ENCODE assay signal across 15 cellular contexts in the genomic region with DNA sequence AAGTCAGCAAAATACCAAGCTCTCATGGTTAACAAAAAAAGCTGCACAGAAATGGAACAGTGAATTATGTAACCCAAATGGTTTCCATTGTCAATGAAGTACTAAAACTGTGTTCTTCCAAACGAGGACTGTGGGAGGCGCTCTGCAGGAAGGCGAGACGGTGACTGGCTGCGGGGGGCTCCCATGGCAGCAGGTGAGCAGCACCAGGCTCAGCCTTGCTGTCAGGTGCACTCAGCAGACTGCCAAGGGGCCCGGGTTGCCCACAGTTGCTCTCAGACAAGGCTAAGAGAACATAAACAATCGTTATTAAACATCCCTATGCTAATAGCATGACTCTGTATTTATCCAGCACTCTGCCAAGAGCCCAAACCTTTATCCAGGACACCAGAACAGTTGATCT.
DNase-seq lines count a peak whose midpoint lies in the region; TF ChIP-seq lines count a peak whose summit lies in the region.
"Had no signal": no experiment of that assay in that cellular context is flagged by ENCODE, and none has a peak within 500 bp of the region (broad histone marks: within the 10 kb centered on the region; RNA-seq: fewer than 3 reads in every experiment).

No MANE protein-coding gene starts in this region.

- no peak for TF ChIP-seq CTCF in type B pancreatic cell (conservative IDR thresholded peaks at IDR 0.05)

- H3K36me3 Mint-ChIP-seq in type B pancreatic cell, result no peaks in the 10 kb centered on the region

- peaks cover 4% of the 10 kb centered on the region for H3K9me3 Mint-ChIP-seq in type B pancreatic cell

- H3K27ac ChIP-seq in cingulate gyrus (ENCODE audit: low read depth, low read length), result peak overlapping the region; percentile 19

- DNase-seq in NCI-H748 (lab: John Stamatoyannopoulos, UW; ENCODE audit: unreplicated experiment), result peak; percentile 29
- DNase-seq in NCI-H748 treated with DMSO at 0.1 percent for 48 hours (lab: John Stamatoyannopoulos, UW), result no peak
- peak; percentile 24 for DNase-seq in NCI-H128 (lab: John Stamatoyannopoulos, UW; ENCODE audit: unreplicated experiment)
- no peak for DNase-seq in RPMI8226
- no peak for DNase-seq in activated CD4-positive, alpha-beta T cell treated with anti-CD3 and anti-CD28 coated beads, Interleukin-2, amount 50 U/mL, for 1 hour
- no peak for DNase-seq in type B pancreatic cell (ENCODE audit: extremely low spot score, unreplicated experiment)
- DNase-seq: Caco-2; CD4-positive, alpha-beta T cell; GOT3; NCI-H1694 treated with DMSO at 0.1 percent for 48 hours; NCI-H446 treated with DMSO at 0.1 percent for 48 hours; SHP77 had no signal

- H3K27me3 Mint-ChIP-seq in type B pancreatic cell, result peaks cover 3% of the 10 kb centered on the region
- H3K27me3 Mint-ChIP-seq: CD4-positive, alpha-beta T cell had no signal

- no peak overlapping the region for H3K4me3 Mint-ChIP-seq in type B pancreatic cell
- H3K4me3 Mint-ChIP-seq: CD4-positive, alpha-beta T cell; IgD-negative memory B cell; T-helper 1 cell treated with Interleukin-12 subunit alpha and Interleukin-12 subunit beta and Interleukin-4 antibody, amounts not matched to agents 30 μg/mL and 1 μg/mL, for 36 hours had no signal

- no peak overlapping the region for H3K27ac Mint-ChIP-seq in type B pancreatic cell
- H3K27ac Mint-ChIP-seq: CD4-positive, alpha-beta T cell; IgD-negative memory B cell; T-helper 1 cell treated with Interleukin-12 subunit alpha and Interleukin-12 subunit beta and Interleukin-4 antibody, amounts not matched to agents 30 μg/mL and 1 μg/mL, for 36 hours had no signal

- no peaks in the 10 kb centered on the region for H3K4me1 Mint-ChIP-seq in type B pancreatic cell (ENCODE audit: unreplicated experiment)

Comparison
In these comparisons a context has a peak if more than half of its experiments do, and no peak if none do; other contexts are left out.
1. DNase-seq: peak in NCI-H748 (single experiment) and NCI-H128 (single experiment); none in NCI-H748 treated with DMSO at 0.1 percent for 48 hours (single experiment), RPMI8226 (single experiment), activated CD4-positive, alpha-beta T cell treated with anti-CD3 and anti-CD28 coated beads, Interleukin-2, amount 50 U/mL, for 1 hour (single experiment) and type B pancreatic cell (single experiment).